34 cellular contexts compared by ENCODE assay signal in genomic region chr2:154443919-154444318, GRCh38.
"Had no signal": no experiment of that assay in that cellular context is flagged by ENCODE, and none has a peak within 500 bp of the region (broad histone marks: within the 10 kb centered on the region; RNA-seq: fewer than 3 reads in every experiment).

No MANE protein-coding gene starts in this region.

- H3K36me3 ChIP-seq: MG63 had no signal

- H3K4me3 ChIP-seq: MG63 had no signal

- H3K27ac ChIP-seq: KMS-11 had no signal

- H3K4me2 ChIP-seq: KMS-11 had no signal

- H3K9ac ChIP-seq: KMS-11 had no signal

- H3K9me3 ChIP-seq: MG63 had no signal

- H3K27me3 ChIP-seq: MG63 had no signal

- DNase-seq: Karpas-422, Kasumi-1, MG63, MM.1S, MV-4-11, NCI-H1048, NCI-H1092, NCI-H1092 treated with DMSO at 0.1 percent for 48 hours, NCI-H1105, NCI-H1105 treated with DMSO at 0.1 percent for 48 hours, NCI-H1417, NCI-H1417 treated with DMSO at 0.1 percent for 48 hours, NCI-H1436, NCI-H1436 treated with DMSO at 0.1 percent for 48 hours, NCI-H146, NCI-H1694, NCI-H1694 treated with DMSO at 0.1 percent for 48 hours, NCI-H187, NCI-H187 treated with DMSO at 0.1 percent for 48 hours, NCI-H1930, NCI-H2029, NCI-H2029 treated with DMSO at 0.1 percent for 48 hours, NCI-H2081, NCI-H2107, NCI-H2171, NCI-H2171 treated with DMSO at 0.1 percent for 48 hours, NCI-H2227 treated with DMSO at 0.1 percent for 48 hours, NCI-H226, NCI-H345, NCI-H446, NCI-H446 treated with DMSO at 0.1 percent for 48 hours, NCI-H510A, NCI-H510A treated with DMSO at 0.1 percent for 48 hours had no signal
